In the genomic region with DNA sequence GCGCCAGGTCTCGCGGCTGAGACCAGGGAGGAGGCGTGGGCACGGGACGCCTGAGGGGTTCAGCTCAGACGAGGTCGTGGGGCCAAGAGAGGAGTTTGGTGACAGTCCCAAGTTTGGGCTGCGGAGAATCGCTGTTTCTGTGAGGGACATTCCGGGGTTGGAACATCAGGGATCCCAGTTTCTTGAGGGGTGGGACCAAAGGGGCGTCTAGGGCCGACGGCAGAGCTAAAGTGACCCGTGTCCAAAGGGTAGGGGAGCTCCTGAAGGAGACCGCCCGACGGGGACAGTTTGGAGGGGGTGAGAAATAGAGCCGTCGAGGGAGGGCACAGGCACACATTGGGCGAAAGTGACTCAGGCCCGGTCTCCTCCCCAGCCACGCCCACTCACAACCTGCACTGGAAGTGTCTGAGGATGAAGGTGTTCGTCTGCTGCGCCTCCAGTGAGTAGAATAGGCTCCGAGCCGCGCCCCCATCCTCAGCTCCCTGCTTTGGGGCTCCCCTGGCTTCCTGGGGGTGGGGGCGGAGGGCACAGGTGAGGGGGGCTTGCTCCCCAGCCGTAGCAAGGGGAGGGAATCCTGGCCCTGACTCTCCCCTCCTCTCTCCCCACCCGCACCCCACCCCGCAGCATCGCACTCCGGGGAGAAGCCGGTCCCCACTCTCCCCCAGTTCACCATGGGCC, we compare ENCODE assay signal across 8 cellular contexts. TPM values are rescaled to one million over a fixed set of nuclear protein-coding genes. Genes with fewer than 3 reads are reported as not detected.
DNase-seq lines count a peak whose midpoint lies in the region; ATAC-seq and TF ChIP-seq lines count a peak whose summit lies in the region.

No MANE protein-coding gene starts in this region.

- no peak for TF ChIP-seq CTCF in GM12865 (IDR thresholded peaks at IDR 0.05; ENCODE audit: insufficient read depth, low read depth, low read length, missing control alignments)
- TF ChIP-seq CTCF in neural crest cell (conservative IDR thresholded peaks at IDR 0.05) = no peak
- TF ChIP-seq CTCF in suprapubic skin (IDR thresholded peaks at IDR 0.05) = no peak

- H3K9me3 Mint-ChIP-seq in neural crest cell = no peaks in the 10 kb centered on the region

- H3K36me3 ChIP-seq in suprapubic skin = no peaks in the 10 kb centered on the region

- WGBS in suprapubic skin = 3% methylated on average over 25 of the region's 35 CpGs

- no peak overlapping the region for H3K27ac Mint-ChIP-seq in neural crest cell (ENCODE audit: unreplicated experiment)

- DNase-seq in GM12865 (ENCODE audit: low read depth) (peak; percentile 59), NOMO-1 treated with DMSO at 0.1 percent for 48 hours (lab: John Stamatoyannopoulos, UW; ENCODE audit: unreplicated experiment) (peak; percentile 39), activated T-cell treated with anti-CD3 and anti-CD28 coated beads for 24 hours (ENCODE audit: low read depth) (peak; percentile 70), neural crest cell (ENCODE audit: low read depth, low spot score) (no peak), suprapubic skin (ENCODE audit: low spot score in 2 of 2) (peak in 1 of 2 donors; percentile 89)

- H3K9me3 ChIP-seq in suprapubic skin = no peaks in the 10 kb centered on the region

- peaks cover 56% of the 10 kb centered on the region for H3K4me1 ChIP-seq in suprapubic skin

- peaks cover 35% of the 10 kb centered on the region for H3K4me1 Mint-ChIP-seq in neural crest cell

- no peak for TF ChIP-seq EP300 in suprapubic skin (IDR thresholded peaks at IDR 0.05)

- no peak for TF ChIP-seq POLR2A in suprapubic skin (IDR thresholded peaks at IDR 0.05)

- ATAC-seq in esophagus mucosa (peak; percentile 62), GM18909 (IDR thresholded peaks at IDR 0.05; ENCODE audit: poor library complexity, unreplicated experiment) (no peak), GM21381 (IDR thresholded peaks at IDR 0.05; ENCODE audit: unreplicated experiment) (no peak)

- peak overlapping the region; percentile 86 for H3K27ac ChIP-seq in suprapubic skin

- peaks cover 46% of the 10 kb centered on the region for H3K27me3 Mint-ChIP-seq in neural crest cell (ENCODE audit: low read depth)

- H3K4me3 Mint-ChIP-seq in neural crest cell = peak overlapping the region; percentile 93

- no peaks in the 10 kb centered on the region for H3K36me3 Mint-ChIP-seq in neural crest cell (ENCODE audit: low read depth)

- peak overlapping the region; percentile 62 for H3K4me3 ChIP-seq in GM12865 (ENCODE audit: low read depth, low read length)
- H3K4me3 ChIP-seq in suprapubic skin = peak overlapping the region; percentile 61

- H3K27me3 ChIP-seq in suprapubic skin = peaks cover 37% of the 10 kb centered on the region

RNA-seq across cellular contexts. Expression of a gene that starts 7.0 kb away (rescaled TPM):
- total RNA-seq in esophagus mucosa (20.6 TPM), neural crest cell (5.6 and 6.6 TPM in 2 replicates), suprapubic skin (100 to 1,000 TPM in 1 of 4 donors, 10 to 100 TPM in 3; 28.8 to 104 (median 77.6) TPM)

RNA-seq across cellular contexts. Expression of a gene that starts 22.1 kb away (rescaled TPM):
- total RNA-seq in esophagus mucosa (12.1 TPM), neural crest cell (26.4 and 28.5 TPM in 2 replicates), suprapubic skin (10 to 100 TPM; 22.4 to 44.2 (median 28.7) TPM)

RNA-seq across cellular contexts. Expression of a gene that starts 34.5 kb away (rescaled TPM):
- total RNA-seq in esophagus mucosa = 167 TPM
- 82.2 and 85.1 TPM in 2 replicates for total RNA-seq in neural crest cell
- total RNA-seq in suprapubic skin = 100 to 1,000 TPM; 304 to 327 (median 321) TPM

RNA-seq across cellular contexts. Expression of a gene that starts 42.0 kb away (rescaled TPM):
- 40.9 TPM for total RNA-seq in esophagus mucosa
- total RNA-seq in neural crest cell = 0.50 and 0.77 TPM in 2 replicates
- total RNA-seq in suprapubic skin = 100 to 1,000 TPM in 3 of 4 donors, 10 to 100 TPM in 1; 88.9 to 198 (median 120) TPM

RNA-seq across cellular contexts. Expression of a gene that starts 50.0 kb away (rescaled TPM):
- total RNA-seq in esophagus mucosa (42.9 TPM), neural crest cell (23.2 and 25.1 TPM in 2 replicates), suprapubic skin (10 to 100 TPM; 27.9 to 56.1 (median 32.6) TPM)
